In genomic region chr22:48097723-48098122, GRCh38 we compare ENCODE assay signal across 11 cellular contexts.
DNase-seq lines count a peak whose midpoint lies in the region; ATAC-seq and TF ChIP-seq lines count a peak whose summit lies in the region.
"Had no signal": no experiment of that assay in that cellular context is flagged by ENCODE, and none has a peak within 500 bp of the region (broad histone marks: within the 10 kb centered on the region; RNA-seq: fewer than 3 reads in every experiment).

No MANE protein-coding gene starts in this region.

- H3K9me2 ChIP-seq in SU-DHL-6 (replicated peaks; ENCODE audit: insufficient read depth, low read length): no peaks in the 10 kb centered on the region

- no peaks in the 10 kb centered on the region for H3K36me3 Mint-ChIP-seq in CD4-positive, alpha-beta T cell (ENCODE audit: low read depth)

- no peaks in the 10 kb centered on the region for H3K36me3 ChIP-seq in SU-DHL-6 (ENCODE audit: low read length)
- H3K36me3 ChIP-seq: thoracic aorta had no signal

- POLR2A ChIA-PET in CD4-positive, alpha-beta T cell (lab: Charles Lee): no interaction called here

- DNase-seq in CD4-positive, alpha-beta T cell: peak in 1 of 10 experiments; percentile 8
- no peak for DNase-seq in NCI-H2029 treated with DMSO at 0.1 percent for 48 hours (lab: John Stamatoyannopoulos, UW)
- no peak for DNase-seq in NCI-H82 (lab: John Stamatoyannopoulos, UW)
- no peak for DNase-seq in 8988T
- DNase-seq: SW 1271 had no signal

- no peaks in the 10 kb centered on the region for H3K9me3 ChIP-seq in CD4-positive, alpha-beta T cell (ENCODE audit: control insufficient read depth, low read length)
- H3K9me3 ChIP-seq in SU-DHL-6 (ENCODE audit: insufficient read depth, low read length): no peaks in the 10 kb centered on the region
- H3K9me3 ChIP-seq: thoracic aorta had no signal

- H3K27me3 Mint-ChIP-seq in CD4-positive, alpha-beta T cell: no peaks in the 10 kb centered on the region

- peaks cover 27% of the 10 kb centered on the region for H3K4me1 Mint-ChIP-seq in CD4-positive, alpha-beta T cell (ENCODE audit: low read depth)
- H3K4me1 Mint-ChIP-seq: neural crest cell had no signal

- peaks cover 31% of the 10 kb centered on the region for H3F3A ChIP-seq in SU-DHL-6 (ENCODE audit: insufficient read depth)

- H3K4me3 ChIP-seq in SU-DHL-6 (ENCODE audit: insufficient read depth, low read length, poor library complexity, severe bottlenecking): no peak overlapping the region
- H3K4me3 ChIP-seq: thoracic aorta had no signal

- H3K79me2 ChIP-seq in SU-DHL-6 (ENCODE audit: insufficient read depth, low read length): no peaks in the 10 kb centered on the region

- ATAC-seq in CD4-positive, alpha-beta T cell (ENCODE audit: poor library complexity): no peak
- peak; percentile 12 for ATAC-seq in HG02884 (IDR thresholded peaks at IDR 0.05; ENCODE audit: unreplicated experiment)
- ATAC-seq in HG03565 (IDR thresholded peaks at IDR 0.05; ENCODE audit: unreplicated experiment): no peak

- no peak overlapping the region for H3K4me3 Mint-ChIP-seq in CD4-positive, alpha-beta T cell
- H3K4me3 Mint-ChIP-seq: neural crest cell had no signal

- in situ Hi-C loops in GM18951 (cut with MboI; ENCODE audit: low sequenced_read_pairs, unreplicated experiment): no loop called here

- intact Hi-C loops in CD4-positive, alpha-beta T cell (cut with DNase I, micrococcal nuclease): no loop called here

- H3K4me2 ChIP-seq in SU-DHL-6 (ENCODE audit: low read depth, low read length, poor library complexity, severe bottlenecking): peak overlapping the region; percentile 79

- CTCF ChIA-PET in CD4-positive, alpha-beta T cell (lab: Charles Lee): no interaction called here

- H4K20me1 ChIP-seq in SU-DHL-6 (ENCODE audit: low read depth, low read length): no peaks in the 10 kb centered on the region

- H3K27ac ChIP-seq in CD4-positive, alpha-beta T cell (ENCODE audit: low read depth, low read length): no peak overlapping the region
- peak overlapping the region; percentile 99 for H3K27ac ChIP-seq in SU-DHL-6 (ENCODE audit: low read depth, low read length)
- H3K27ac ChIP-seq: thoracic aorta had no signal

- no peak for TF ChIP-seq CTCF in CD4-positive, alpha-beta T cell (IDR thresholded peaks at IDR 0.05)
- no peak for TF ChIP-seq CTCF in SU-DHL-6 (IDR thresholded peaks at IDR 0.05; ENCODE audit: insufficient read depth, low read length, poor library complexity, severe bottlenecking)

- peak overlapping the region; percentile 9 for H2AFZ ChIP-seq in SU-DHL-6 (ENCODE audit: low read depth, low read length, severe bottlenecking)

- peak; percentile 1 for TF ChIP-seq POLR2A in GM18951 (IDR thresholded peaks at IDR 0.05; ENCODE audit: extremely low read depth, insufficient read depth, insufficient read length)

- H3K27ac Mint-ChIP-seq in CD4-positive, alpha-beta T cell: peak overlapping the region; percentile 21

- no peaks in the 10 kb centered on the region for H3K9me3 Mint-ChIP-seq in CD4-positive, alpha-beta T cell
- H3K9me3 Mint-ChIP-seq: neural crest cell had no signal

- no peaks in the 10 kb centered on the region for H3K27me3 ChIP-seq in CD4-positive, alpha-beta T cell (ENCODE audit: control insufficient read depth, insufficient read depth, low read length)
- H3K27me3 ChIP-seq in SU-DHL-6 (ENCODE audit: low read length): no peaks in the 10 kb centered on the region

- peak overlapping the region; percentile 56 for H3K9ac ChIP-seq in SU-DHL-6 (ENCODE audit: low read length)
